ENCODE assay signal across 14 cellular contexts in genomic region chr18:79788096-79789085, GRCh38. TPM values are rescaled to one million over a fixed set of nuclear protein-coding genes. Genes with fewer than 3 reads are reported as not detected.
DNase-seq lines count a peak whose midpoint lies in the region; ATAC-seq, FAIRE-seq and TF ChIP-seq lines count a peak whose summit lies in the region.
"Had no signal": no experiment of that assay in that cellular context is flagged by ENCODE, and none has a peak within 500 bp of the region (broad histone marks: within the 10 kb centered on the region; RNA-seq: fewer than 3 reads in every experiment).

No MANE protein-coding gene starts in this region.

- no peaks in the 10 kb centered on the region for H4K20me1 ChIP-seq in astrocyte (ENCODE audit: insufficient read depth, low read length)

- H3K4me3 Mint-ChIP-seq in CD14-positive monocyte (peak overlapping the region; percentile 24 to 79), astrocyte (ENCODE audit: unreplicated experiment) (peak overlapping the region; percentile 71), immature natural killer cell (no peak overlapping the region)

- no peak for TF ChIP-seq CTCF in CD14-positive monocyte (IDR thresholded peaks at IDR 0.05)
- no peak for TF ChIP-seq CTCF in astrocyte (IDR thresholded peaks at IDR 0.05; ENCODE audit: insufficient read depth, low read depth, low read length)

- H3K4me3 ChIP-seq in astrocyte (ENCODE audit: insufficient read depth, low read depth, low read length) (peak overlapping the region; percentile 23), iPS-18c (ENCODE audit: insufficient read depth, low read depth, low read length) (peak overlapping the region; percentile 43)
- H3K4me3 ChIP-seq: mucosa of descending colon had no signal

- peak overlapping the region; percentile 62 for H3K4me2 ChIP-seq in astrocyte (ENCODE audit: low read length)

- DNase-seq in CD14-positive monocyte (ENCODE audit: low spot score) (peak; percentile 31), astrocyte (ENCODE audit: low read depth) (no peak), sciatic nerve (ENCODE audit: low spot score) (peak; percentile 49), immature natural killer cell (no peak), NCI-H1694 treated with DMSO at 0.1 percent for 48 hours (lab: John Stamatoyannopoulos, UW) (no peak), EL (no peak)
- DNase-seq in stimulated activated CD4-positive, alpha-beta T cell treated with anti-CD3 and anti-CD28 coated beads, Interleukin-4, amount 100 ng/mL, for 1 hour = no peak
- DNase-seq: activated CD4-positive, alpha-beta T cell treated with anti-CD3 and anti-CD28 coated beads for 1 hour; COR-L47; GOT3; NCI-H1694 had no signal

- H3K27me3 Mint-ChIP-seq in CD14-positive monocyte (ENCODE audit: low read depth in 3 of 3) (peaks cover 32 to 60% (median 50%) of the 10 kb centered on the region in 3 donors), astrocyte (ENCODE audit: low read depth, unreplicated experiment) (peaks cover 44% of the 10 kb centered on the region), immature natural killer cell (ENCODE audit: low read depth in 3 of 3) (peaks cover 5 to 13% (median 11%) of the 10 kb centered on the region in 3 donors)

- no peaks in the 10 kb centered on the region for H3K79me2 ChIP-seq in astrocyte (ENCODE audit: insufficient read depth, low read length)

- H3K4me1 Mint-ChIP-seq in CD14-positive monocyte (peaks cover 65% of the 10 kb centered on the region), astrocyte (ENCODE audit: low read depth, unreplicated experiment) (peaks cover 16% of the 10 kb centered on the region), immature natural killer cell (peaks cover 0 to 7% of the 10 kb centered on the region in 2 donors)

- no peak for FAIRE-seq in astrocyte (lab: Jason Lieb, UNC)
- FAIRE-seq: GM19239 had no signal

- H3K27ac Mint-ChIP-seq in CD14-positive monocyte (no peak overlapping the region), astrocyte (ENCODE audit: unreplicated experiment) (no peak overlapping the region), immature natural killer cell (no peak overlapping the region)

- H3K4me1 ChIP-seq in astrocyte (ENCODE audit: insufficient read depth, low read length) = peaks cover 9% of the 10 kb centered on the region

- peaks cover 24% of the 10 kb centered on the region for H3K27me3 ChIP-seq in astrocyte (ENCODE audit: insufficient read depth, low read length)

- H3K9me3 ChIP-seq in astrocyte (ENCODE audit: insufficient read depth, low read depth, low read length) (peaks cover 4% of the 10 kb centered on the region), iPS-18c (ENCODE audit: control insufficient read depth, insufficient read depth, low read length) (peaks cover 2% of the 10 kb centered on the region)
- H3K9me3 ChIP-seq: mucosa of descending colon had no signal

- H2AFZ ChIP-seq in astrocyte (ENCODE audit: low read depth, low read length) = peak overlapping the region; percentile 47

- intact Hi-C loops in CD14-positive monocyte (cut with micrococcal nuclease) (no loop called here), sciatic nerve (cut with DNase I) (no loop called here)

- H3K36me3 ChIP-seq in astrocyte (ENCODE audit: insufficient read depth, low read length) = no peaks in the 10 kb centered on the region

- ATAC-seq in sciatic nerve = no peak
- ATAC-seq: mucosa of descending colon had no signal

- no peak overlapping the region for H3K27ac ChIP-seq in astrocyte (ENCODE audit: low read depth, low read length)

- H3K9me3 Mint-ChIP-seq in CD14-positive monocyte (peaks cover 3 to 17% (median 6%) of the 10 kb centered on the region in 7 donors), astrocyte (ENCODE audit: unreplicated experiment) (peaks cover 7% of the 10 kb centered on the region), immature natural killer cell (no peaks in the 10 kb centered on the region)

- H3K36me3 Mint-ChIP-seq in CD14-positive monocyte (peaks cover 4 to 9% of the 10 kb centered on the region in 2 donors), astrocyte (ENCODE audit: low read depth, unreplicated experiment) (peaks cover 2% of the 10 kb centered on the region), immature natural killer cell (no peaks in the 10 kb centered on the region)

- no peak overlapping the region for H3K9ac ChIP-seq in astrocyte (ENCODE audit: low read length)

RNA-seq across cellular contexts. Expression of gene KCNG2, which starts 9.3 kb away (rescaled TPM):
- polyA plus RNA-seq in CD14-positive monocyte (not detected), immature natural killer cell (not detected)
- total RNA-seq in astrocyte (0.16 TPM in 1 of 2 replicates, not detected in the other), sciatic nerve (0.22 TPM)

Comparison
In these comparisons a context has a peak if more than half of its experiments do, and no peak if none do; other contexts are left out.
1. DNase-seq: peak in CD14-positive monocyte (single experiment) and sciatic nerve (single experiment); none in astrocyte (single experiment), stimulated activated CD4-positive, alpha-beta T cell treated with anti-CD3 and anti-CD28 coated beads, Interleukin-4, amount 100 ng/mL, for 1 hour (single experiment), immature natural killer cell (0 of 3), NCI-H1694 treated with DMSO at 0.1 percent for 48 hours (single experiment) and EL (single experiment).
2. H3K4me3 Mint-ChIP-seq: peak in CD14-positive monocyte (2 of 2) and astrocyte (single experiment); none in immature natural killer cell (0 of 5).